ENCODE assay signal across 26 cellular contexts in the genomic region with DNA sequence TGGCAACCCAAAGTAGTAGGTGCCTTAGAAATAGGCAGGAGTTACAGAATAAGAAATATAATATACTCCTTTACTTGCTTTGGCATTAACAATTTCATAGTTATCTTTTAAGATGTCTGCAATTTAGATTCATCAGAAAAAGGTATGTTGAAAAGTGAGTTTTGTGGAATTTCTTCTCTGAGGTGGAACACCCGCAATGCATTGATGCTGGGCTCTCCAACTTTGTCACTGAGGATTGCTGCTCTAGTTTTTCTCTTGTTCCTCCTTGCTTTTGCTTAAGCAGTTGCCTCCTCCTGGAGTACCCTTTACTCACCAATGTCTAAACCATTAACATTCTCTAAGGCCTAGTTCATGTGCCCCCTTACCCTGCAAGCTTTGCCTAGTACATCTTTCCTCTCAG.
"Had no signal": no experiment of that assay in that cellular context is flagged by ENCODE, and none has a peak within 500 bp of the region (broad histone marks: within the 10 kb centered on the region; RNA-seq: fewer than 3 reads in every experiment).

No MANE protein-coding gene starts in this region.

- H3K36me3 Mint-ChIP-seq: activated naive CD4-positive, alpha-beta T cell treated with anti-CD3 and anti-CD28 coated beads, Interleukin-2, amount 10 ng/mL, durations not matched to agents 7 days and 5 days; naive thymus-derived CD8-positive, alpha-beta T cell had no signal

- FAIRE-seq: bronchial epithelial cell had no signal

- H3K4me1 Mint-ChIP-seq: activated naive CD4-positive, alpha-beta T cell treated with anti-CD3 and anti-CD28 coated beads, Interleukin-2, amount 10 ng/mL, durations not matched to agents 7 days and 5 days; central memory CD8-positive, alpha-beta T cell; naive thymus-derived CD8-positive, alpha-beta T cell; neural crest cell had no signal

- H3K27ac Mint-ChIP-seq: activated naive CD4-positive, alpha-beta T cell treated with anti-CD3 and anti-CD28 coated beads, Interleukin-2, amount 10 ng/mL, durations not matched to agents 7 days and 5 days; dendritic cell treated with granulocyte-macrophage colony-stimulating factor and Interleukin-4, amounts not matched to agents 40 ng/mL and 50 ng/mL, for 4 days; endodermal cell; naive thymus-derived CD8-positive, alpha-beta T cell had no signal

- H3K27me3 Mint-ChIP-seq: dendritic cell treated with granulocyte-macrophage colony-stimulating factor and Interleukin-4, amounts not matched to agents 40 ng/mL and 50 ng/mL, for 4 days had no signal

- H3K9me3 Mint-ChIP-seq: activated naive CD4-positive, alpha-beta T cell treated with anti-CD3 and anti-CD28 coated beads, Interleukin-2, amount 10 ng/mL, durations not matched to agents 7 days and 5 days; activated T-cell treated with anti-CD3 and anti-CD28 coated beads, Interleukin-2, amount 50 U/mL, for 72 hours; central memory CD8-positive, alpha-beta T cell; dendritic cell treated with granulocyte-macrophage colony-stimulating factor and Interleukin-4, amounts not matched to agents 40 ng/mL and 50 ng/mL, for 4 days; endodermal cell; naive thymus-derived CD8-positive, alpha-beta T cell had no signal

- H3K27ac ChIP-seq: esophagus muscularis mucosa, hepatocyte, pancreas, suprapubic skin had no signal

- H3K9me3 ChIP-seq: esophagus muscularis mucosa, pancreas, right atrium auricular region, suprapubic skin, tibial artery had no signal

- DNase-seq: activated CD4-positive, alpha-beta T cell treated with anti-CD3 and anti-CD28 coated beads, Interleukin-2, amount 50 U/mL, for 1 hour; activated CD4-positive, CD25-positive, alpha-beta regulatory T cell treated with anti-CD3 and anti-CD28 coated beads, Interleukin-2, amount 50 U/mL, for 72 hours; activated effector memory CD4-positive, alpha-beta T cell treated with anti-CD3 and anti-CD28 coated beads, Interleukin-2, amount 50 U/mL, for 16 hours; activated naive CD4-positive, alpha-beta T cell treated with anti-CD3 and anti-CD28 coated beads, Interleukin-2, amount 10 ng/mL, durations not matched to agents 7 days and 5 days; activated T-cell treated with anti-CD3 and anti-CD28 coated beads, Interleukin-2, amount 50 U/mL, for 72 hours; endodermal cell; foreskin melanocyte; glutamatergic neuron; islet precursor cell; left ventricle myocardium superior; naive thymus-derived CD8-positive, alpha-beta T cell; nucleus accumbens; stimulated activated CD4-positive, alpha-beta T cell treated with anti-CD3 and anti-CD28 coated beads, Interleukin-15, amount 100 ng/mL, for 24 hours; stimulated activated CD4-positive, alpha-beta T cell treated with anti-CD3 and anti-CD28 coated beads, Interleukin-2, amount 100 ng/mL, for 24 hours; stimulated activated naive CD4-positive, alpha-beta T cell; T-helper 2 cell; tibial artery had no signal

- H3K27me3 ChIP-seq: esophagus muscularis mucosa, hepatocyte, pancreas, right atrium auricular region, suprapubic skin, tibial artery had no signal

- H3K4me3 ChIP-seq: esophagus muscularis mucosa, hepatocyte, pancreas, right atrium auricular region, suprapubic skin, tibial artery had no signal

- H3K36me3 ChIP-seq: esophagus muscularis mucosa, pancreas, right atrium auricular region, suprapubic skin, tibial artery had no signal

- H2AFZ ChIP-seq: hepatocyte had no signal

- H3K4me3 Mint-ChIP-seq: activated naive CD4-positive, alpha-beta T cell treated with anti-CD3 and anti-CD28 coated beads, Interleukin-2, amount 10 ng/mL, durations not matched to agents 7 days and 5 days; central memory CD8-positive, alpha-beta T cell; dendritic cell treated with granulocyte-macrophage colony-stimulating factor and Interleukin-4, amounts not matched to agents 40 ng/mL and 50 ng/mL, for 4 days; endodermal cell; naive thymus-derived CD8-positive, alpha-beta T cell; neural crest cell had no signal

- H3K79me2 ChIP-seq: hepatocyte had no signal

- ATAC-seq: naive thymus-derived CD8-positive, alpha-beta T cell had no signal

- H3K4me2 ChIP-seq: hepatocyte had no signal
